ENCODE assay signal across 13 cellular contexts in the genomic region with DNA sequence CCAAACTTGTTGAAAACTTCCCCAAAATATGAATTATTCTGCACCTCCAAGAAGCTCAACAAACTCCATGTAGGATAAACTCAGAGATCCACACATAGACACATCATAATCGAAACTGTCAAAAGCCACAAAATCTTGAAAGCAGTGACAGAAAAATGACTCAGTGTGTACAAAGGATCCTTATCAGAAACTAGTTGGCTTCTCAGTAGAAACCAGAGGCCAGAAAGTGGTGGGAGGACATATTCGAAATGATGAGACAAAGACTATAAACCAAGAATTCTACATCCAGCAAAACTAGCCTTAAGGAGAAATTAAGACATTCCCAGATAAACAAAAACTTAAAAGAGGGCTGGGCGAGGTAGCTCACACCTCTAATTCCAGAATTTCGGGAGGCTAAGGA. TPM values are rescaled to one million over a fixed set of nuclear protein-coding genes. Genes with fewer than 3 reads are reported as not detected.
A peak's percentile ranks its signal among the peaks of the same experiment; 100 is the strongest.
DNase-seq lines count a peak whose midpoint lies in the region; ATAC-seq and TF ChIP-seq lines count a peak whose summit lies in the region.
"Had no signal": no experiment of that assay in that cellular context is flagged by ENCODE, and none has a peak within 500 bp of the region (broad histone marks: within the 10 kb centered on the region; RNA-seq: fewer than 3 reads in every experiment).

No MANE protein-coding gene starts in this region.

- H3K27ac Mint-ChIP-seq in Calu3 (ENCODE audit: unreplicated experiment): no peak overlapping the region

- H3K4me1 Mint-ChIP-seq in Calu3 (ENCODE audit: low read depth, unreplicated experiment): peaks cover 8% of the 10 kb centered on the region

- H3K9me3 Mint-ChIP-seq in Calu3 (ENCODE audit: low read depth, unreplicated experiment): no peaks in the 10 kb centered on the region

- no peak overlapping the region for H3K27ac ChIP-seq in Panc1 (ENCODE audit: low read length)
- H3K27ac ChIP-seq in brain microvascular endothelial cell: no peak overlapping the region
- no peak overlapping the region for H3K27ac ChIP-seq in tibial artery

- H3K36me3 ChIP-seq in Panc1 (ENCODE audit: control insufficient read depth, insufficient read depth, low read length) (peaks cover 71% of the 10 kb centered on the region), brain microvascular endothelial cell (replicated peaks) (peaks cover 58% of the 10 kb centered on the region), tibial artery (peaks cover 75 to 94% (median 88%) of the 10 kb centered on the region in 3 donors)

- peak; percentile 46 for DNase-seq in stimulated activated CD4-positive, alpha-beta T cell treated with anti-CD3 and anti-CD28 coated beads, Interleukin-4, amount 100 ng/mL, for 24 hours
- no peak for DNase-seq in stimulated activated CD4-positive, alpha-beta T cell treated with anti-CD3 and anti-CD28 coated beads, Interleukin-1b, Interleukin-23, amount 100 ng/mL, for 48 hours
- DNase-seq in Panc1 (ENCODE audit: low read depth, low spot score) (no peak), brain microvascular endothelial cell (peak; percentile 44), Calu3 (no peak), tibial artery (no peak)
- DNase-seq: activated gamma-delta T cell treated with Interleukin-2 at 50 U/mL for 16 hours; C1 segment of cervical spinal cord; GF-D8; NCI-H446; stimulated activated naive CD4-positive, alpha-beta T cell had no signal

- no peaks in the 10 kb centered on the region for H3K9me3 ChIP-seq in Panc1 (ENCODE audit: control insufficient read depth, insufficient read depth, low read depth, low read length)
- no peaks in the 10 kb centered on the region for H3K9me3 ChIP-seq in tibial artery

- H3K4me1 ChIP-seq in Panc1 (ENCODE audit: control insufficient read depth, insufficient read depth, low read length): no peaks in the 10 kb centered on the region
- H3K4me1 ChIP-seq in tibial artery: no peaks in the 10 kb centered on the region

- in situ Hi-C loops in Panc1 (cut with HindIII; ENCODE audit: low pct_unique_long_range_greater_than_20kb, low sequenced_read_pairs): no loop called here
- in situ Hi-C loops in brain microvascular endothelial cell (cut with HindIII; ENCODE audit: low pct_ligation_motif_present, low sequenced_read_pairs): no loop called here

- ATAC-seq in Panc1: peak; percentile 43; the same call in 1 of the 2 replicates
- ATAC-seq in HG03520 (IDR thresholded peaks at IDR 0.05; ENCODE audit: unreplicated experiment): no peak
- ATAC-seq in GM18511 (IDR thresholded peaks at IDR 0.05; ENCODE audit: unreplicated experiment): no peak

- H3K27me3 Mint-ChIP-seq in Calu3 (ENCODE audit: unreplicated experiment): no peaks in the 10 kb centered on the region

- POLR2A ChIA-PET in Panc1 (lab: Charles Lee): no interaction called here

- no peak overlapping the region for H3K4me3 Mint-ChIP-seq in Calu3 (ENCODE audit: low read depth, unreplicated experiment)

- no peak for TF ChIP-seq CTCF in Panc1 (IDR thresholded peaks at IDR 0.05)
- TF ChIP-seq CTCF in brain microvascular endothelial cell (IDR thresholded peaks at IDR 0.05; ENCODE audit: low read depth, low read length, missing control alignments): no peak
- TF ChIP-seq CTCF in Calu3 (IDR thresholded peaks at IDR 0.05; ENCODE audit: unreplicated experiment): no peak
- no peak for TF ChIP-seq CTCF in tibial artery (IDR thresholded peaks at IDR 0.05)

- H3K4me3 ChIP-seq in Panc1 (ENCODE audit: low read depth in 2 of 2, low read length in 2 of 2) (no peak overlapping the region), brain microvascular endothelial cell (ENCODE audit: low read depth, low read length) (no peak overlapping the region), tibial artery (no peak overlapping the region)

- H3K27me3 ChIP-seq in Panc1 (ENCODE audit: control insufficient read depth, insufficient read depth, low read length) (no peaks in the 10 kb centered on the region), brain microvascular endothelial cell (replicated peaks) (no peaks in the 10 kb centered on the region), tibial artery (no peaks in the 10 kb centered on the region)

- CTCF ChIA-PET in Panc1 (lab: Charles Lee): interaction anchor here (0.7 kb wide), 1 partner anchor 1266 kb away, joined by 5 read pairs; no protein-coding TSS in a partner anchor
- CTCF ChIA-PET in Calu3 (lab: Charles Lee): no interaction called here

- BruUV-seq in Panc1 (replicated peaks; lab: Mats Ljungman, UMichigan) (no TSS peak), Calu3 (replicated peaks; lab: Mats Ljungman, UMichigan) (no TSS peak)

- peaks cover 22% of the 10 kb centered on the region for H3K36me3 Mint-ChIP-seq in Calu3 (ENCODE audit: insufficient read depth, unreplicated experiment)

- intact Hi-C loops in Panc1 (cut with micrococcal nuclease; ENCODE audit: unreplicated experiment) (no loop called here), Calu3 (cut with micrococcal nuclease; ENCODE audit: unreplicated experiment) (loop anchor here (5.0 kb wide), 2 partner anchors 82 to 147 kb away; no protein-coding TSS in a partner anchor), tibial artery (cut with DNase I; ENCODE audit: low total_unique reads) (no loop called here)

RNA-seq across cellular contexts. Expression of gene MCMBP, which starts 38.5 kb away (rescaled TPM):
- total RNA-seq in Panc1 (2021; ENCODE audit: unreplicated experiment) (94.5 TPM), Calu3 (2022) (38.1 and 40.3 TPM in 2 replicates)
- 49.7 TPM for polyA plus RNA-seq in Panc1 (2012; ENCODE audit: insufficient read length)

RNA-seq across cellular contexts. Expression of gene SEC23IP, which starts 58.3 kb away (rescaled TPM):
- 132 TPM for total RNA-seq in Panc1 (2021; ENCODE audit: unreplicated experiment)
- polyA plus RNA-seq in Panc1 (2012; ENCODE audit: insufficient read length): 102 TPM
- total RNA-seq in Calu3 (2022): 42.1 and 51.7 TPM in 2 replicates

Comparison
In these comparisons a context has a peak if more than half of its experiments do, and no peak if none do; other contexts are left out.
1. DNase-seq: peak in stimulated activated CD4-positive, alpha-beta T cell treated with anti-CD3 and anti-CD28 coated beads, Interleukin-4, amount 100 ng/mL, for 24 hours (single experiment) and brain microvascular endothelial cell (single experiment); none in stimulated activated CD4-positive, alpha-beta T cell treated with anti-CD3 and anti-CD28 coated beads, Interleukin-1b, Interleukin-23, amount 100 ng/mL, for 48 hours (single experiment), Panc1 (single experiment), Calu3 (single experiment) and tibial artery (0 of 2).